8 cellular contexts compared by ENCODE assay signal in the genomic region with DNA sequence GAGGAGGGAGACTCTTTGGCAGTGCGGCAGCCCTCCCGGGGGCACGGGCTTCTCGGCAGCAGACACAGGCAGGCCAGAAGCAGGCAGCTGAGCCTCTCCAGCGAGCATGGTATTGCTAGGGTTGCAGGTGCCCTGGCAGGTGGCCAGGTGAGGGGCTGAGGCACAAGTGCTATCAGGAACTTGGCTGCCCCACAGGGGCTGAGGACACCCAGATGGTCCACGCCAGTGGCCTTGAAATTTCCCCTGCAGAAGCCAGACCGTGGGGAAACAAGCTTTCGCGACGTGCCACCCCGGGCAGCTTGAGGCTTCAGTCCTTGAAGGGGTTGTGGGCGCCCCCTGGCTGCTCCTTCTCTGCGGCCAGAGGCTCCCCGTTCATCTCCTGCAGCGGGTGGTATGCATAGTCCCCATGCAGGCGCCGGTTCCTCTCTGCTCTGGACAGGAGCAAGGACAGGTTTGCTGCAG. TPM values are rescaled to one million over a fixed set of nuclear protein-coding genes. Genes with fewer than 3 reads are reported as not detected.
DNase-seq lines count a peak whose midpoint lies in the region; ATAC-seq and TF ChIP-seq lines count a peak whose summit lies in the region.
"Had no signal": no experiment of that assay in that cellular context is flagged by ENCODE, and none has a peak within 500 bp of the region (broad histone marks: within the 10 kb centered on the region; RNA-seq: fewer than 3 reads in every experiment).

No MANE protein-coding gene starts in this region.

- peaks cover 0 to 3% (median 0%) of the 10 kb centered on the region in 3 donors for H3K27me3 ChIP-seq in psoas muscle (ENCODE audit: insufficient read depth in 3 of 3, low read length in 2 of 3)

- H3K4me1 ChIP-seq in psoas muscle = peaks cover 10% of the 10 kb centered on the region

- DNase-seq in GM13976 (ENCODE audit: low spot score) = peak; percentile 46
- peak; percentile 64 for DNase-seq in NCI-H2227 (lab: John Stamatoyannopoulos, UW; ENCODE audit: unreplicated experiment)
- peak; percentile 69 for DNase-seq in ecto neural progenitor cell (ENCODE audit: low spot score)
- DNase-seq in psoas muscle = no peak
- DNase-seq: kidney had no signal

- H3K27ac ChIP-seq in psoas muscle = no peak overlapping the region

- in situ Hi-C loops in GM13976 (cut with MboI; ENCODE audit: low sequenced_read_pairs, unreplicated experiment) = no loop called here

- ATAC-seq in psoas muscle (peak; percentile 31 to 62 (median 45)), HG02759 (IDR thresholded peaks at IDR 0.05; ENCODE audit: unreplicated experiment) (no peak), HG03039 (IDR thresholded peaks at IDR 0.05; ENCODE audit: unreplicated experiment) (no peak), GM18907 (IDR thresholded peaks at IDR 0.05; ENCODE audit: unreplicated experiment) (no peak)

- TF ChIP-seq CTCF in GM13976 (IDR thresholded peaks at IDR 0.05; ENCODE audit: borderline replicate concordance, control extremely low read depth, extremely low read depth, insufficient read depth, missing control alignments) = peak; percentile 6
- TF ChIP-seq CTCF in psoas muscle (IDR thresholded peaks at IDR 0.05) = peak; percentile 21

- no peak overlapping the region for H3K4me3 ChIP-seq in psoas muscle

- no peaks in the 10 kb centered on the region for H3K9me3 ChIP-seq in psoas muscle

- WGBS in psoas muscle, 3 donors = 26 to 28% (median 27%) methylated on average over 17 of the region's 17 CpGs

- intact Hi-C loops in psoas muscle (cut with DNase I) = loop anchor here in 1 of 2 donors (10.0 kb wide), 1 partner anchor 260 kb away; a partner anchor contains a TSS

- peaks cover 0 to 23% of the 10 kb centered on the region in 2 donors for H3K36me3 ChIP-seq in psoas muscle (ENCODE audit: insufficient read depth in 1 of 2, low read depth in 1 of 2)

RNA-seq across cellular contexts. Expression of a gene that starts 8.5 kb away (rescaled TPM):
- total RNA-seq in psoas muscle = 1 to 10 TPM; 4.4 to 8.1 (median 6.4) TPM
- 10 to 100 TPM in 1 of 3 donors, 1 to 10 TPM in 2; 5.3 to 12.3 (median 9.8) TPM for polyA plus RNA-seq in psoas muscle

RNA-seq across cellular contexts. Expression of a gene that starts 40.6 kb away (rescaled TPM):
- 1 to 10 TPM in 3 of 4 donors, not detected in 1; 1.2 to 9.3 (median 1.3) TPM for total RNA-seq in psoas muscle
- under 1 TPM; 0.29 to 0.62 (median 0.57) TPM for polyA plus RNA-seq in psoas muscle

RNA-seq across cellular contexts. Expression of a gene that starts 46.4 kb away (rescaled TPM):
- total RNA-seq in psoas muscle = 1 to 10 TPM; 4.9 to 9.3 (median 6.4) TPM
- 10 to 100 TPM in 2 of 3 donors, 1 to 10 TPM in 1; 7.3 to 13.1 (median 11.2) TPM for polyA plus RNA-seq in psoas muscle

Comparison
In these comparisons a context has a peak if more than half of its experiments do, and no peak if none do; other contexts are left out.
1. DNase-seq: peak in GM13976 (single experiment), NCI-H2227 (single experiment) and ecto neural progenitor cell (single experiment); none in psoas muscle (0 of 2).
2. ATAC-seq: peak in psoas muscle (4 of 4); none in HG02759 (single experiment), HG03039 (single experiment) and GM18907 (single experiment).